Comparison of ENCODE assay signal across 8 cellular contexts in genomic region chr10:113126506-113127192, GRCh38.
DNase-seq lines count a peak whose midpoint lies in the region; ATAC-seq and TF ChIP-seq lines count a peak whose summit lies in the region.

No MANE protein-coding gene starts in this region.

- intact Hi-C loops in activated naive CD4-positive, alpha-beta T cell treated with anti-CD3 and anti-CD28 coated beads for 36 hours (cut with micrococcal nuclease), result loop anchor here (1.0 to 5.0 kb wide), 5 partner anchors 258 to 651 kb away; no protein-coding TSS in a partner anchor

- H3K36me3 ChIP-seq in BJ (ENCODE audit: control insufficient read depth, insufficient read depth, low read length) (no peaks in the 10 kb centered on the region), HAP-1 (replicated peaks) (no peaks in the 10 kb centered on the region), neuron (ENCODE audit: insufficient read depth, low read length) (no peaks in the 10 kb centered on the region), thoracic aorta (no peaks in the 10 kb centered on the region)

- TF ChIP-seq CTCF in BJ (IDR thresholded peaks at IDR 0.05; ENCODE audit: insufficient read depth, low read depth, low read length) (peak; percentile 5; the same call in 1 of the 2 replicates), thoracic aorta (IDR thresholded peaks at IDR 0.05) (peak; percentile 70)

- no peaks in the 10 kb centered on the region for H3K36me3 Mint-ChIP-seq in activated naive CD4-positive, alpha-beta T cell treated with anti-CD3 and anti-CD28 coated beads for 36 hours (ENCODE audit: low read depth)

- no peak for DNase-seq in BJ (ENCODE audit: low read depth)
- peak; percentile 64 to 75 for DNase-seq in HAP-1 (ENCODE audit: low spot score in 2 of 2)
- DNase-seq in OCI-M1 (lab: John Stamatoyannopoulos, UW), result peak; percentile 60
- peak; percentile 60 for DNase-seq in activated naive CD4-positive, alpha-beta T cell treated with anti-CD3 and anti-CD28 coated beads for 36 hours
- DNase-seq in foreskin melanocyte, result peak; percentile 48
- DNase-seq in thoracic aorta (ENCODE audit: low spot score), result no peak

- CTCF ChIA-PET in BJ (lab: Yijun Ruan, JAX), result interaction anchor here (0.5 to 1.6 kb wide), 14 partner anchors 27 to 571 kb away, joined by 3 to 6 read pairs (median 3); no protein-coding TSS in a partner anchor
- CTCF ChIA-PET in activated naive CD4-positive, alpha-beta T cell treated with anti-CD3 and anti-CD28 coated beads for 36 hours (lab: Charles Lee), result interaction anchor here (0.7 to 2.1 kb wide), 7 partner anchors 13 to 784 kb away, joined by 3 to 7 read pairs (median 3); no protein-coding TSS in a partner anchor

- in situ Hi-C loops in HAP-1 (cut with MboI; ENCODE audit: low sequenced_read_pairs), result no loop called here

- H2AFZ ChIP-seq in neuron (ENCODE audit: low read depth, low read length), result no peak overlapping the region

- H3K9me3 ChIP-seq in HAP-1, result no peaks in the 10 kb centered on the region
- H3K9me3 ChIP-seq in neuron (ENCODE audit: low read length), result no peaks in the 10 kb centered on the region
- H3K9me3 ChIP-seq in thoracic aorta, result no peaks in the 10 kb centered on the region

- ATAC-seq in thoracic aorta (ENCODE audit: insufficient number of reproducible peaks, low FRiP score, low read depth), result peak; percentile 72
- no peak for ATAC-seq in HG03135 (IDR thresholded peaks at IDR 0.05; ENCODE audit: unreplicated experiment)

- no peak overlapping the region for H3K27ac ChIP-seq in thoracic aorta

- H3K4me3 Mint-ChIP-seq in activated naive CD4-positive, alpha-beta T cell treated with anti-CD3 and anti-CD28 coated beads for 36 hours, result no peak overlapping the region

- peaks cover 4% of the 10 kb centered on the region for H3K4me1 Mint-ChIP-seq in activated naive CD4-positive, alpha-beta T cell treated with anti-CD3 and anti-CD28 coated beads for 36 hours (ENCODE audit: low read depth)

- POLR2A ChIA-PET in BJ (lab: Charles Lee), result no interaction called here

- H3K27me3 ChIP-seq in BJ (ENCODE audit: control insufficient read depth, insufficient read depth, low read length) (no peaks in the 10 kb centered on the region), HAP-1 (ENCODE audit: low read depth) (no peaks in the 10 kb centered on the region), neuron (ENCODE audit: insufficient read depth, low read length) (no peaks in the 10 kb centered on the region), thoracic aorta (replicated peaks; ENCODE audit: insufficient read depth) (no peaks in the 10 kb centered on the region)

- no peaks in the 10 kb centered on the region for H3K9me3 Mint-ChIP-seq in activated naive CD4-positive, alpha-beta T cell treated with anti-CD3 and anti-CD28 coated beads for 36 hours

- peak overlapping the region; percentile 14; the same call in 1 of the 2 replicates for H3K4me3 ChIP-seq in BJ (ENCODE audit: low read depth, low read length)
- peak overlapping the region; percentile 6 for H3K4me3 ChIP-seq in HAP-1
- H3K4me3 ChIP-seq in neuron (ENCODE audit: low read length), result peak overlapping the region; percentile 52
- peak overlapping the region; percentile 66 for H3K4me3 ChIP-seq in thoracic aorta

- H3K27me3 Mint-ChIP-seq in activated naive CD4-positive, alpha-beta T cell treated with anti-CD3 and anti-CD28 coated beads for 36 hours (ENCODE audit: low read depth), result peaks cover 45% of the 10 kb centered on the region

- H3K4me1 ChIP-seq in HAP-1 (peaks cover 15% of the 10 kb centered on the region), neuron (ENCODE audit: insufficient read depth, low read length) (peaks cover 66% of the 10 kb centered on the region), thoracic aorta (ENCODE audit: control insufficient read depth in 1 of 2, low read depth in 2 of 2) (peaks cover 8 to 24% of the 10 kb centered on the region in 2 donors)

- H3K27ac Mint-ChIP-seq in activated naive CD4-positive, alpha-beta T cell treated with anti-CD3 and anti-CD28 coated beads for 36 hours, result no peak overlapping the region

Comparison
In these comparisons a context has a peak if more than half of its experiments do, and no peak if none do; other contexts are left out.
1. DNase-seq: peak in HAP-1 (2 of 2), OCI-M1 (single experiment), activated naive CD4-positive, alpha-beta T cell treated with anti-CD3 and anti-CD28 coated beads for 36 hours (single experiment) and foreskin melanocyte (single experiment); none in BJ (single experiment) and thoracic aorta (single experiment).
2. H3K4me3 ChIP-seq: peak in every context shown above with its lines; median percentile 66 in thoracic aorta; 52 in neuron; 14 in BJ; 6 in HAP-1.